Comparison of ENCODE assay signal across 8 cellular contexts in the genomic region with DNA sequence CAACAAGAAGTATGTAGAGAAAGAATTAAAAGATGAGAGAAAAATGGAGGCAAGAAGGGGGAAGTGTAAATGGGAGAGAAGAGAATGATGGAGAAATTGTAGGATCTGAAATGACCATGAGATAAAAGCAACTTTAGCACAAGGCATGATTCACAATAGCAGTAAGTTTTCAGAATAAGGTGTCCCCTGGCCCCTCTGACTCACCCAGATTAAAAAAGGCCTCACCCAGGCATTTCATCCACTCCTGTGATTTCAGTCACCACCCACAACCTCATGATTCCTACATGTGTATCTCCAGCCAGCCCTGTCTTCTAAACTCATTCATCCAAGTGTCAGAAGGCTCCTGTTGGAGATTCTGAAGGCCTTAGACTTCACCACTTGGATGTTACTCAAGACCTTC. TPM values are rescaled to one million over a fixed set of nuclear protein-coding genes. Genes with fewer than 3 reads are reported as not detected.
A peak's percentile ranks its signal among the peaks of the same experiment; 100 is the strongest.
DNase-seq lines count a peak whose midpoint lies in the region; ATAC-seq lines count a peak whose summit lies in the region.

No MANE protein-coding gene starts in this region.

- peak overlapping the region; percentile 3 for H3K27ac ChIP-seq in epithelial cell of prostate

- no peaks in the 10 kb centered on the region for H3K27me3 Mint-ChIP-seq in T-helper 1 cell treated with Interleukin-12 subunit alpha and Interleukin-12 subunit beta and Interleukin-4 antibody, amounts not matched to agents 30 μg/mL and 1 μg/mL, for 36 hours (ENCODE audit: low read depth)
- H3K27me3 Mint-ChIP-seq in stimulated activated naive B cell treated with anti-CD40 and anti-IgM and Interleukin-4, amounts not matched to agents 10 μg/mL and 1 μg/mL and 100 μg/mL, for 72 hours = no peaks in the 10 kb centered on the region

- DNase-seq in NOMO-1 treated with DMSO at 0.1 percent for 48 hours (lab: John Stamatoyannopoulos, UW; ENCODE audit: unreplicated experiment) (peak; percentile 50), NOMO-1 treated with dmso at 0.1 percent for 144 hours (lab: John Stamatoyannopoulos, UW; ENCODE audit: unreplicated experiment) (no peak), epithelial cell of prostate (ENCODE audit: low read depth, low spot score) (peak; percentile 41), H4 (ENCODE audit: low spot score) (no peak), NCI-H146 treated with DMSO at 0.1 percent for 48 hours (lab: John Stamatoyannopoulos, UW; ENCODE audit: unreplicated experiment) (no peak)
- peak; percentile 52 for DNase-seq in stimulated activated naive B cell treated with anti-CD40 and anti-IgM and Interleukin-4, amounts not matched to agents 10 μg/mL and 1 μg/mL and 100 μg/mL, for 72 hours

- H3K4me3 Mint-ChIP-seq in T-helper 1 cell treated with Interleukin-12 subunit alpha and Interleukin-12 subunit beta and Interleukin-4 antibody, amounts not matched to agents 30 μg/mL and 1 μg/mL, for 36 hours = no peak overlapping the region
- H3K4me3 Mint-ChIP-seq in stimulated activated naive B cell treated with anti-CD40 and anti-IgM and Interleukin-4, amounts not matched to agents 10 μg/mL and 1 μg/mL and 100 μg/mL, for 72 hours = peak overlapping the region; percentile 21 to 60

- H3K27ac Mint-ChIP-seq in T-helper 1 cell treated with Interleukin-12 subunit alpha and Interleukin-12 subunit beta and Interleukin-4 antibody, amounts not matched to agents 30 μg/mL and 1 μg/mL, for 36 hours = peak overlapping the region; percentile 81
- H3K27ac Mint-ChIP-seq in stimulated activated naive B cell treated with anti-CD40 and anti-IgM and Interleukin-4, amounts not matched to agents 10 μg/mL and 1 μg/mL and 100 μg/mL, for 72 hours = peak overlapping the region; percentile 86

- peaks cover 38% of the 10 kb centered on the region for H3K4me1 Mint-ChIP-seq in T-helper 1 cell treated with Interleukin-12 subunit alpha and Interleukin-12 subunit beta and Interleukin-4 antibody, amounts not matched to agents 30 μg/mL and 1 μg/mL, for 36 hours (ENCODE audit: low read depth)
- peaks cover 30 to 42% of the 10 kb centered on the region in 2 donors for H3K4me1 Mint-ChIP-seq in stimulated activated naive B cell treated with anti-CD40 and anti-IgM and Interleukin-4, amounts not matched to agents 10 μg/mL and 1 μg/mL and 100 μg/mL, for 72 hours

- peaks cover 73% of the 10 kb centered on the region for H3K36me3 Mint-ChIP-seq in T-helper 1 cell treated with Interleukin-12 subunit alpha and Interleukin-12 subunit beta and Interleukin-4 antibody, amounts not matched to agents 30 μg/mL and 1 μg/mL, for 36 hours (ENCODE audit: low read depth)
- peaks cover 64 to 72% of the 10 kb centered on the region in 2 donors for H3K36me3 Mint-ChIP-seq in stimulated activated naive B cell treated with anti-CD40 and anti-IgM and Interleukin-4, amounts not matched to agents 10 μg/mL and 1 μg/mL and 100 μg/mL, for 72 hours

- peak; percentile 87 to 88 for ATAC-seq in stimulated activated naive B cell treated with anti-CD40 and anti-IgM and Interleukin-4, amounts not matched to agents 10 μg/mL and 1 μg/mL and 100 μg/mL, for 72 hours (replicated peaks)
- no peak for ATAC-seq in GM21576 (IDR thresholded peaks at IDR 0.05; ENCODE audit: unreplicated experiment)

- no peaks in the 10 kb centered on the region for H3K9me3 Mint-ChIP-seq in T-helper 1 cell treated with Interleukin-12 subunit alpha and Interleukin-12 subunit beta and Interleukin-4 antibody, amounts not matched to agents 30 μg/mL and 1 μg/mL, for 36 hours
- H3K9me3 Mint-ChIP-seq in stimulated activated naive B cell treated with anti-CD40 and anti-IgM and Interleukin-4, amounts not matched to agents 10 μg/mL and 1 μg/mL and 100 μg/mL, for 72 hours = peaks cover 9 to 18% of the 10 kb centered on the region in 2 donors

RNA-seq across cellular contexts. Expression of gene SP100, which starts 56.6 kb away (rescaled TPM):
- 45.0 and 63.1 TPM in 2 replicates for total RNA-seq in H4 (2014; rRNA removed; shearing (Covaris generic))

Comparison
In these comparisons a context has a peak if more than half of its experiments do, and no peak if none do; other contexts are left out.
1. DNase-seq: peak in NOMO-1 treated with DMSO at 0.1 percent for 48 hours (single experiment), epithelial cell of prostate (single experiment) and stimulated activated naive B cell treated with anti-CD40 and anti-IgM and Interleukin-4, amounts not matched to agents 10 μg/mL and 1 μg/mL and 100 μg/mL, for 72 hours (single experiment); none in NOMO-1 treated with dmso at 0.1 percent for 144 hours (single experiment), H4 (single experiment) and NCI-H146 treated with DMSO at 0.1 percent for 48 hours (single experiment).